ENCODE assay signal across 18 cellular contexts in the genomic region with DNA sequence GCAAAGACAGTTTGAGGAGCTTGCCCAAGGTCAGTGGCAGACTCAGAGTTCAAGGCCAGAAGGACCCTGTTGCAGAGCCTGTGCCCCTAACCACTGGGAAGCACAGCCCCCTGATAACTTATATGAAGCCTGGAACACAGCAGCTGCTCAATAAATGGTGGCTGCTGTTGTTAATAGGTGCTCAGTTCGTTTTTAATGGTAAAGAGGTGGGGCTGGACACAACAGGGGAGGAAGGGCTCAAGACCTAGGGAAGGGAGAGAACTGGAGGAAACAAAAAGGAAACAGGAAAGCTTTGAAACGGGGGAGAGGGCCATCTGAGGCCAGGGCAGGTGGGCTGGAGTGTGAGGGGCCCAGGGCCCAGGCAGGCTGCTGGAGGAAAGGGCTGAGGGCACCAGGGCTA.
DNase-seq lines count a peak whose midpoint lies in the region; TF ChIP-seq lines count a peak whose summit lies in the region.
"Had no signal": no experiment of that assay in that cellular context is flagged by ENCODE, and none has a peak within 500 bp of the region (broad histone marks: within the 10 kb centered on the region; RNA-seq: fewer than 3 reads in every experiment).

No MANE protein-coding gene starts in this region.

- peak overlapping the region; percentile 68 for H3K27ac Mint-ChIP-seq in dendritic cell treated with granulocyte-macrophage colony-stimulating factor and Interleukin-4, amounts not matched to agents 40 ng/mL and 50 ng/mL, for 4 days
- H3K27ac Mint-ChIP-seq: B cell; CD4-positive, alpha-beta T cell; CD8-positive, alpha-beta memory T cell had no signal

- no TSS peak for BruUV-seq in PC-9 (replicated peaks; lab: Mats Ljungman, UMichigan)

- TF ChIP-seq CTCF in cardiac muscle cell (IDR thresholded peaks at IDR 0.05; ENCODE audit: low read depth, low read length) (no peak), left ventricle myocardium inferior (IDR thresholded peaks at IDR 0.05; ENCODE audit: borderline replicate concordance) (no peak), thyroid gland (IDR thresholded peaks at IDR 0.05) (no peak), PC-9 (conservative IDR thresholded peaks at IDR 0.05) (no peak)

- H3K4me3 Mint-ChIP-seq in dendritic cell treated with granulocyte-macrophage colony-stimulating factor and Interleukin-4, amounts not matched to agents 40 ng/mL and 50 ng/mL, for 4 days = no peak overlapping the region
- H3K4me3 Mint-ChIP-seq: B cell; CD4-positive, alpha-beta T cell; CD8-positive, alpha-beta memory T cell had no signal

- peaks cover 68% of the 10 kb centered on the region for H3K4me1 Mint-ChIP-seq in dendritic cell treated with granulocyte-macrophage colony-stimulating factor and Interleukin-4, amounts not matched to agents 40 ng/mL and 50 ng/mL, for 4 days (ENCODE audit: low read depth)
- H3K4me1 Mint-ChIP-seq: CD8-positive, alpha-beta memory T cell had no signal

- no peaks in the 10 kb centered on the region for H3K79me2 ChIP-seq in PC-9 (ENCODE audit: low read depth)

- no peak overlapping the region for H2AFZ ChIP-seq in PC-9

- peaks cover 17% of the 10 kb centered on the region for H3K36me3 Mint-ChIP-seq in dendritic cell treated with granulocyte-macrophage colony-stimulating factor and Interleukin-4, amounts not matched to agents 40 ng/mL and 50 ng/mL, for 4 days (ENCODE audit: low read depth)
- H3K36me3 Mint-ChIP-seq: CD14-positive monocyte; CD8-positive, alpha-beta memory T cell had no signal

- H3K36me3 ChIP-seq in cardiac muscle cell (no peaks in the 10 kb centered on the region), left ventricle myocardium inferior (no peaks in the 10 kb centered on the region), thyroid gland (no peaks in the 10 kb centered on the region), PC-9 (ENCODE audit: low read depth) (no peaks in the 10 kb centered on the region)
- H3K36me3 ChIP-seq: BLaER1, HAP-1 had no signal

- H3K9me3 Mint-ChIP-seq in dendritic cell treated with granulocyte-macrophage colony-stimulating factor and Interleukin-4, amounts not matched to agents 40 ng/mL and 50 ng/mL, for 4 days = peaks cover 16% of the 10 kb centered on the region
- H3K9me3 Mint-ChIP-seq: CD4-positive, alpha-beta T cell; CD8-positive, alpha-beta memory T cell had no signal

- 62 to 83% methylated on average over 2 of the region's 2 CpGs for WGBS in thyroid gland, 2 donors

- H3K27ac ChIP-seq in cardiac muscle cell = peak overlapping the region; percentile 63
- no peak overlapping the region for H3K27ac ChIP-seq in left ventricle myocardium inferior (replicated peaks)
- peak overlapping the region in 2 of 3 donors; percentile 63 to 65 for H3K27ac ChIP-seq in thyroid gland
- no peak overlapping the region for H3K27ac ChIP-seq in PC-9
- H3K27ac ChIP-seq: 22Rv1, BLaER1 had no signal

- no peaks in the 10 kb centered on the region for H3F3A ChIP-seq in PC-9 (ENCODE audit: insufficient read depth, low read depth)

- no peaks in the 10 kb centered on the region for H4K20me1 ChIP-seq in PC-9 (ENCODE audit: insufficient read depth)
- H4K20me1 ChIP-seq: BLaER1 had no signal

- DNase-seq in cardiac muscle cell (ENCODE audit: low read depth in 1 of 2, low spot score in 1 of 2) = no peak
- DNase-seq in left ventricle myocardium inferior = no peak
- DNase-seq in thyroid gland = no peak
- no peak for DNase-seq in PC-9
- DNase-seq in NOMO-1 treated with DMSO at 0.1 percent for 48 hours (lab: John Stamatoyannopoulos, UW; ENCODE audit: unreplicated experiment) = no peak
- DNase-seq in hippocampal formation (lab: John Stamatoyannopoulos, UW) = no peak
- DNase-seq: CD4-positive, alpha-beta T cell; CD8-positive, alpha-beta memory T cell; DMS53; DMS79 treated with DMSO at 0.1 percent for 48 hours; GF-D8; GOT3 had no signal

- CTCF ChIA-PET in PC-9 (lab: Charles Lee) = no interaction called here

- intact Hi-C loops in left ventricle myocardium inferior (cut with micrococcal nuclease) = no loop called here
- intact Hi-C loops in dendritic cell treated with granulocyte-macrophage colony-stimulating factor and Interleukin-4, amounts not matched to agents 40 ng/mL and 50 ng/mL, for 4 days (cut with micrococcal nuclease) = no loop called here
- intact Hi-C loops in thyroid gland (cut with DNase I) = no loop called here
- intact Hi-C loops in PC-9 (cut with micrococcal nuclease; ENCODE audit: unreplicated experiment) = no loop called here

- H3K27me3 ChIP-seq in cardiac muscle cell (no peaks in the 10 kb centered on the region), left ventricle myocardium inferior (ENCODE audit: low read depth) (peaks cover 8% of the 10 kb centered on the region), thyroid gland (no peaks in the 10 kb centered on the region), PC-9 (ENCODE audit: insufficient read depth, low read depth) (no peaks in the 10 kb centered on the region)
- H3K27me3 ChIP-seq: BLaER1 had no signal

- no peak overlapping the region for H3K4me3 ChIP-seq in cardiac muscle cell
- H3K4me3 ChIP-seq in left ventricle myocardium inferior = no peak overlapping the region
- no peak overlapping the region for H3K4me3 ChIP-seq in thyroid gland (replicated peaks in 1 of 3)
- no peak overlapping the region for H3K4me3 ChIP-seq in PC-9
- H3K4me3 ChIP-seq: BLaER1, HAP-1 had no signal

- H3K4me2 ChIP-seq in PC-9 = no peak overlapping the region

- no peak for TF ChIP-seq POLR2A in thyroid gland (IDR thresholded peaks at IDR 0.05)

- H3K4me1 ChIP-seq in cardiac muscle cell (ENCODE audit: low read depth) (peaks cover 45% of the 10 kb centered on the region), left ventricle myocardium inferior (peaks cover 3% of the 10 kb centered on the region), thyroid gland (peaks cover 39 to 45% of the 10 kb centered on the region in 2 donors), PC-9 (replicated peaks; ENCODE audit: insufficient read depth) (no peaks in the 10 kb centered on the region)
- H3K4me1 ChIP-seq: HAP-1 had no signal

- H3K9me3 ChIP-seq in cardiac muscle cell (ENCODE audit: low read depth) (no peaks in the 10 kb centered on the region), left ventricle myocardium inferior (replicated peaks) (peaks cover 3% of the 10 kb centered on the region), thyroid gland (no peaks in the 10 kb centered on the region), PC-9 (ENCODE audit: insufficient read depth, low read depth) (no peaks in the 10 kb centered on the region)
- H3K9me3 ChIP-seq: BLaER1, HAP-1 had no signal

- H3K27me3 Mint-ChIP-seq in dendritic cell treated with granulocyte-macrophage colony-stimulating factor and Interleukin-4, amounts not matched to agents 40 ng/mL and 50 ng/mL, for 4 days = peaks cover 42% of the 10 kb centered on the region

- H3K9me2 ChIP-seq in PC-9 (ENCODE audit: insufficient read depth) = no peaks in the 10 kb centered on the region

- POLR2A ChIA-PET in PC-9 (lab: Charles Lee; ENCODE audit: unreplicated experiment) = no interaction called here

Comparison
In these comparisons a context has a peak if more than half of its experiments do, and no peak if none do; other contexts are left out.
1. H3K27ac ChIP-seq: peak in cardiac muscle cell (single experiment) and thyroid gland (2 of 3); none in left ventricle myocardium inferior (single experiment) and PC-9 (single experiment).